8 cellular contexts compared by ENCODE assay signal in genomic region chr4:186137193-186137792, GRCh38. TPM values are rescaled to one million over a fixed set of nuclear protein-coding genes. Genes with fewer than 3 reads are reported as not detected.
DNase-seq lines count a peak whose midpoint lies in the region; ATAC-seq and TF ChIP-seq lines count a peak whose summit lies in the region.

No MANE protein-coding gene starts in this region.

- DNase-seq in DMS114 treated with DMSO at 0.1 percent for 48 hours (lab: John Stamatoyannopoulos, UW; ENCODE audit: unreplicated experiment): peak; percentile 25
- DNase-seq in esophagus squamous epithelium (lab: John Stamatoyannopoulos, UW): no peak
- DNase-seq in sigmoid colon: no peak
- DNase-seq in activated naive CD4-positive, alpha-beta T cell treated with Interleukin-2 at 50 U/mL for 16 hours: no peak
- DNase-seq in activated naive CD8-positive, alpha-beta T cell treated with anti-CD3 and anti-CD28 coated beads, Interleukin-2, amount 50 U/mL, for 24 hours: no peak

- no peak for TF ChIP-seq POLR2A in esophagus squamous epithelium (IDR thresholded peaks at IDR 0.05)
- TF ChIP-seq POLR2A in sigmoid colon (IDR thresholded peaks at IDR 0.05): no peak

- no peaks in the 10 kb centered on the region for H3K9me2 ChIP-seq in OCI-LY1 (ENCODE audit: low read depth, low read length)

- H3K9ac ChIP-seq in OCI-LY1 (ENCODE audit: low read length): no peak overlapping the region

- no peak overlapping the region for H3K4me3 Mint-ChIP-seq in activated naive CD8-positive, alpha-beta T cell treated with anti-CD3 and anti-CD28 coated beads, Interleukin-2, amount 50 U/mL, for 24 hours

- H3K4me3 ChIP-seq in OCI-LY1 (ENCODE audit: low read depth, low read length, poor library complexity, severe bottlenecking) (no peak overlapping the region), esophagus squamous epithelium (peak overlapping the region in 1 of 4 donors; percentile 26), sigmoid colon (peak overlapping the region in 2 of 4 donors; percentile 17 to 21)

- WGBS in esophagus squamous epithelium, 2 donors: 60 to 70% methylated on average over 6 of the region's 6 CpGs
- 64 to 72% methylated on average over 6 of the region's 6 CpGs for WGBS in sigmoid colon, 2 donors

- intact Hi-C loops in esophagus squamous epithelium (cut with DNase I) (loop anchor here (5.0 kb wide), 1 partner anchor 70 kb away; the partner anchor contains the start of gene TLR3), sigmoid colon (cut with DNase I) (loop anchor here (1.0 kb wide), 1 partner anchor 69 kb away; no protein-coding TSS in a partner anchor)

- H3K36me3 ChIP-seq in OCI-LY1 (ENCODE audit: insufficient read depth, low read length) (no peaks in the 10 kb centered on the region), esophagus squamous epithelium (no peaks in the 10 kb centered on the region), sigmoid colon (no peaks in the 10 kb centered on the region)

- no peaks in the 10 kb centered on the region for H4K20me1 ChIP-seq in OCI-LY1 (ENCODE audit: insufficient read depth, low read length)

- H3K4me1 ChIP-seq in OCI-LY1 (ENCODE audit: insufficient read depth, low read length, severe bottlenecking) (no peaks in the 10 kb centered on the region), esophagus squamous epithelium (peaks cover 0 to 11% (median 0%) of the 10 kb centered on the region in 3 donors), sigmoid colon (peaks cover 0 to 7% (median 2%) of the 10 kb centered on the region in 4 donors)

- TF ChIP-seq EP300 in sigmoid colon (IDR thresholded peaks at IDR 0.05): no peak

- no peak overlapping the region for H3K4me2 ChIP-seq in OCI-LY1 (ENCODE audit: low read length)

- H3K9me3 Mint-ChIP-seq in activated naive CD8-positive, alpha-beta T cell treated with anti-CD3 and anti-CD28 coated beads, Interleukin-2, amount 50 U/mL, for 24 hours: no peaks in the 10 kb centered on the region

- ATAC-seq in GM21576 (IDR thresholded peaks at IDR 0.05; ENCODE audit: unreplicated experiment) (peak; percentile 27), HG02970 (IDR thresholded peaks at IDR 0.05; ENCODE audit: low FRiP score, unreplicated experiment) (no peak)
- ATAC-seq in activated naive CD8-positive, alpha-beta T cell treated with anti-CD3 and anti-CD28 coated beads, Interleukin-2, amount 50 U/mL, for 24 hours: no peak

- no peaks in the 10 kb centered on the region for H3K9me3 ChIP-seq in OCI-LY1 (ENCODE audit: low read length)
- no peaks in the 10 kb centered on the region for H3K9me3 ChIP-seq in esophagus squamous epithelium
- H3K9me3 ChIP-seq in sigmoid colon: no peaks in the 10 kb centered on the region

- no peak overlapping the region for H3K27ac ChIP-seq in OCI-LY1 (ENCODE audit: low read depth, low read length, poor library complexity, severe bottlenecking)
- H3K27ac ChIP-seq in esophagus squamous epithelium: no peak overlapping the region
- no peak overlapping the region for H3K27ac ChIP-seq in sigmoid colon

- TF ChIP-seq CTCF in OCI-LY1 (IDR thresholded peaks at IDR 0.05; ENCODE audit: low read length) (peak; percentile 75), esophagus squamous epithelium (IDR thresholded peaks at IDR 0.05) (peak in 5 of 6 experiments; percentile 55 to 68 (median 66)), sigmoid colon (IDR thresholded peaks at IDR 0.05) (peak; percentile 17 to 69 (median 42))

- H3K79me2 ChIP-seq in OCI-LY1 (ENCODE audit: insufficient read depth, low read length): no peaks in the 10 kb centered on the region

- no peaks in the 10 kb centered on the region for H3K36me3 Mint-ChIP-seq in activated naive CD8-positive, alpha-beta T cell treated with anti-CD3 and anti-CD28 coated beads, Interleukin-2, amount 50 U/mL, for 24 hours (ENCODE audit: low read depth)

- 0 out of 2 replicates have a peak, but pooled peaks cover 4% of the 10 kb centered on the region for H3F3A ChIP-seq in OCI-LY1 (ENCODE audit: insufficient read depth, low read length)

- H3K27me3 ChIP-seq in OCI-LY1 (ENCODE audit: insufficient read depth, low read length): no peaks in the 10 kb centered on the region; the same call in 1 of the 2 replicates
- no peaks in the 10 kb centered on the region for H3K27me3 ChIP-seq in esophagus squamous epithelium
- H3K27me3 ChIP-seq in sigmoid colon: no peaks in the 10 kb centered on the region

- H3K27me3 Mint-ChIP-seq in activated naive CD8-positive, alpha-beta T cell treated with anti-CD3 and anti-CD28 coated beads, Interleukin-2, amount 50 U/mL, for 24 hours: peaks cover 1% of the 10 kb centered on the region

- H3K4me1 Mint-ChIP-seq in activated naive CD8-positive, alpha-beta T cell treated with anti-CD3 and anti-CD28 coated beads, Interleukin-2, amount 50 U/mL, for 24 hours: no peaks in the 10 kb centered on the region

- H3K27ac Mint-ChIP-seq in activated naive CD8-positive, alpha-beta T cell treated with anti-CD3 and anti-CD28 coated beads, Interleukin-2, amount 50 U/mL, for 24 hours: no peak overlapping the region

- no peak overlapping the region for H2AFZ ChIP-seq in OCI-LY1 (ENCODE audit: low read length)

RNA-seq across cellular contexts. Expression of gene FAM149A, which starts 32.8 kb away (rescaled TPM):
- total RNA-seq in esophagus squamous epithelium: 10 to 100 TPM in 1 of 4 donors, 1 to 10 TPM in 2, under 1 TPM in 1; 0.83 to 11.4 (median 4.0) TPM
- total RNA-seq in sigmoid colon: 10 to 100 TPM; 14.6 to 26.0 (median 21.0) TPM
- polyA plus RNA-seq in sigmoid colon: 1 to 10 TPM; 2.8 to 8.4 (median 4.6) TPM

RNA-seq across cellular contexts. Expression of gene CYP4V2, which starts 54.1 kb away (rescaled TPM):
- total RNA-seq in esophagus squamous epithelium: 10 to 100 TPM in 1 of 4 donors, 1 to 10 TPM in 3; 1.4 to 18.1 (median 7.0) TPM
- total RNA-seq in sigmoid colon: 10 to 100 TPM; 30.0 to 75.3 (median 34.7) TPM
- polyA plus RNA-seq in sigmoid colon: 10 to 100 TPM in 1 of 3 donors, 1 to 10 TPM in 2; 7.2 to 20.9 (median 8.4) TPM
